ENCODE assay signal across 1 cellular context in the genomic region with DNA sequence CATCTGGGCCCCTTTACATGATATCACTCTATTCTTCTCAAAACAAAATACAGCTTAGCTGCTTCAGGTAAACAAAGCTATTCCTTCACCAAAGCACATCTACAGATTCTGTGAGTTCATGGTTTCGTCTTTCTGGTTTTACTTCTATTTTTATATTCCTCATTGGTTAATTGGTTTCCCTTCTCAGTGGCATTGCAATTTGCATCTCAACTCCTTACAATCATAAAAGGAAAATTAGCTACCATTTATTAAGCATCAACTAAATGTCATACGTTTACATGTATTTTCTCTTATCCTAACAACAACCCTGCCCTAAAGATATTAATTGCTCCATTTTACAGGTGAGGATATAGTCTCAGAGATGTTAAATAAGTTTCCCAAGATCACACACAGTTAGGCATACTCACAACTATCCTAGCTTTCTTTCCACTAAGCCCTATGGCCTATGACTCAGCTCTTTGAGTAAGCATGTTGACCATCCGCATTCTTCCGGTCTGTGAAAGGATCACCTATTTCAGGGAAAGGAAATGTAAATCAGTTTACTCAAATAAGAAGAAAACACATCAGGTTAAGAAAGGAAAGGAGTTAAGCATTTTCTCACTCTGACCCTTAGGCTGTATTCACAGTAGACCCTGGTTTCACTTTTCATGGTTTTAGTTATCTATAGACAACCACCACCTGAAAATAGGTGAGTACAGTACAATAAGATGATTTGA.
TF ChIP-seq lines count a peak whose summit lies in the region.

No MANE protein-coding gene starts in this region.

TF ChIP-seq in HepG2, 621 proteins besides CTCF, POLR2A, EP300 and RAD21 (continued from another document and continues in another):
- TF ChIP-seq, protein P1, sequence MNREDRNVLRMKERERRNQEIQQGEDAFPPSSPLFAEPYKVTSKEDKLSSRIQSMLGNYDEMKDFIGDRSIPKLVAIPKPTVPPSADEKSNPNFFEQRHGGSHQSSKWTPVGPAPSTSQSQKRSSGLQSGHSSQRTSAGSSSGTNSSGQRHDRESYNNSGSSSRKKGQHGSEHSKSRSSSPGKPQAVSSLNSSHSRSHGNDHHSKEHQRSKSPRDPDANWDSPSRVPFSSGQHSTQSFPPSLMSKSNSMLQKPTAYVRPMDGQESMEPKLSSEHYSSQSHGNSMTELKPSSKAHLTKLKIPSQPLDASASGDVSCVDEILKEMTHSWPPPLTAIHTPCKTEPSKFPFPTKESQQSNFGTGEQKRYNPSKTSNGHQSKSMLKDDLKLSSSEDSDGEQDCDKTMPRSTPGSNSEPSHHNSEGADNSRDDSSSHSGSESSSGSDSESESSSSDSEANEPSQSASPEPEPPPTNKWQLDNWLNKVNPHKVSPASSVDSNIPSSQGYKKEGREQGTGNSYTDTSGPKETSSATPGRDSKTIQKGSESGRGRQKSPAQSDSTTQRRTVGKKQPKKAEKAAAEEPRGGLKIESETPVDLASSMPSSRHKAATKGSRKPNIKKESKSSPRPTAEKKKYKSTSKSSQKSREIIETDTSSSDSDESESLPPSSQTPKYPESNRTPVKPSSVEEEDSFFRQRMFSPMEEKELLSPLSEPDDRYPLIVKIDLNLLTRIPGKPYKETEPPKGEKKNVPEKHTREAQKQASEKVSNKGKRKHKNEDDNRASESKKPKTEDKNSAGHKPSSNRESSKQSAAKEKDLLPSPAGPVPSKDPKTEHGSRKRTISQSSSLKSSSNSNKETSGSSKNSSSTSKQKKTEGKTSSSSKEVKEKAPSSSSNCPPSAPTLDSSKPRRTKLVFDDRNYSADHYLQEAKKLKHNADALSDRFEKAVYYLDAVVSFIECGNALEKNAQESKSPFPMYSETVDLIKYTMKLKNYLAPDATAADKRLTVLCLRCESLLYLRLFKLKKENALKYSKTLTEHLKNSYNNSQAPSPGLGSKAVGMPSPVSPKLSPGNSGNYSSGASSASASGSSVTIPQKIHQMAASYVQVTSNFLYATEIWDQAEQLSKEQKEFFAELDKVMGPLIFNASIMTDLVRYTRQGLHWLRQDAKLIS (CRISPR knock-in tag; IDR thresholded peaks at IDR 0.05): no peak
- TF ChIP-seq ZFP90 (CRISPR knock-in tag; IDR thresholded peaks at IDR 0.05; ENCODE audit: borderline replicate concordance): no peak
- TF ChIP-seq ZNF225 (CRISPR knock-in tag; IDR thresholded peaks at IDR 0.05): no peak
- TF ChIP-seq ZBTB1 (CRISPR knock-in tag; IDR thresholded peaks at IDR 0.05; ENCODE audit: borderline replicate concordance): no peak
- TF ChIP-seq, protein P2, sequence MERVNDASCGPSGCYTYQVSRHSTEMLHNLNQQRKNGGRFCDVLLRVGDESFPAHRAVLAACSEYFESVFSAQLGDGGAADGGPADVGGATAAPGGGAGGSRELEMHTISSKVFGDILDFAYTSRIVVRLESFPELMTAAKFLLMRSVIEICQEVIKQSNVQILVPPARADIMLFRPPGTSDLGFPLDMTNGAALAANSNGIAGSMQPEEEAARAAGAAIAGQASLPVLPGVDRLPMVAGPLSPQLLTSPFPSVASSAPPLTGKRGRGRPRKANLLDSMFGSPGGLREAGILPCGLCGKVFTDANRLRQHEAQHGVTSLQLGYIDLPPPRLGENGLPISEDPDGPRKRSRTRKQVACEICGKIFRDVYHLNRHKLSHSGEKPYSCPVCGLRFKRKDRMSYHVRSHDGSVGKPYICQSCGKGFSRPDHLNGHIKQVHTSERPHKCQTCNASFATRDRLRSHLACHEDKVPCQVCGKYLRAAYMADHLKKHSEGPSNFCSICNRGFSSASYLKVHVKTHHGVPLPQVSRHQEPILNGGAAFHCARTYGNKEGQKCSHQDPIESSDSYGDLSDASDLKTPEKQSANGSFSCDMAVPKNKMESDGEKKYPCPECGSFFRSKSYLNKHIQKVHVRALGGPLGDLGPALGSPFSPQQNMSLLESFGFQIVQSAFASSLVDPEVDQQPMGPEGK (CRISPR knock-in tag; IDR thresholded peaks at IDR 0.05): no peak
- TF ChIP-seq U2AF2 (IDR thresholded peaks at IDR 0.05; ENCODE audit: low read depth, low read length): no peak
- TF ChIP-seq NR2F1 (CRISPR knock-in tag; IDR thresholded peaks at IDR 0.05): peak in 1 of 2 experiments; percentile 12; a peak in 1 of 4 replicates
- no peak for TF ChIP-seq CENPX (CRISPR knock-in tag; IDR thresholded peaks at IDR 0.05)
- TF ChIP-seq ZSCAN12 (CRISPR knock-in tag; IDR thresholded peaks at IDR 0.05): no peak
- no peak for TF ChIP-seq KDM5A (IDR thresholded peaks at IDR 0.05; ENCODE audit: borderline replicate concordance, low read length)
- TF ChIP-seq, protein P3, sequence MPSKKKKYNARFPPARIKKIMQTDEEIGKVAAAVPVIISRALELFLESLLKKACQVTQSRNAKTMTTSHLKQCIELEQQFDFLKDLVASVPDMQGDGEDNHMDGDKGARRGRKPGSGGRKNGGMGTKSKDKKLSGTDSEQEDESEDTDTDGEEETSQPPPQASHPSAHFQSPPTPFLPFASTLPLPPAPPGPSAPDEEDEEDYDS (CRISPR knock-in tag; IDR thresholded peaks at IDR 0.05): 0 out of 2 replicates have a peak, but pooled peaks have one; percentile 13
- TF ChIP-seq GTF3A (CRISPR knock-in tag; conservative IDR thresholded peaks at IDR 0.05): no peak
- TF ChIP-seq NFE2L2 (IDR thresholded peaks at IDR 0.05; ENCODE audit: low read length): peak; percentile 93
- no peak for TF ChIP-seq KDM5B (CRISPR knock-in tag; IDR thresholded peaks at IDR 0.05; ENCODE audit: borderline replicate concordance)
- no peak for TF ChIP-seq ZFAT (CRISPR knock-in tag; conservative IDR thresholded peaks at IDR 0.05)
- TF ChIP-seq ZNF605 (CRISPR knock-in tag; IDR thresholded peaks at IDR 0.05): no peak
- no peak for TF ChIP-seq ZNF577 (CRISPR knock-in tag; IDR thresholded peaks at IDR 0.05; ENCODE audit: borderline replicate concordance, low read depth)
- no peak for TF ChIP-seq JUN (CRISPR knock-in tag; IDR thresholded peaks at IDR 0.05)
- no peak for TF ChIP-seq JUNB (CRISPR knock-in tag; IDR thresholded peaks at IDR 0.05; ENCODE audit: borderline replicate concordance)
- TF ChIP-seq ZNF235 (CRISPR knock-in tag; IDR thresholded peaks at IDR 0.05; ENCODE audit: borderline replicate concordance): no peak
- TF ChIP-seq NFIB (CRISPR knock-in tag; IDR thresholded peaks at IDR 0.05; ENCODE audit: borderline replicate concordance): no peak
- TF ChIP-seq ZNF343 (CRISPR knock-in tag; IDR thresholded peaks at IDR 0.05): no peak
- TF ChIP-seq, protein P4, sequence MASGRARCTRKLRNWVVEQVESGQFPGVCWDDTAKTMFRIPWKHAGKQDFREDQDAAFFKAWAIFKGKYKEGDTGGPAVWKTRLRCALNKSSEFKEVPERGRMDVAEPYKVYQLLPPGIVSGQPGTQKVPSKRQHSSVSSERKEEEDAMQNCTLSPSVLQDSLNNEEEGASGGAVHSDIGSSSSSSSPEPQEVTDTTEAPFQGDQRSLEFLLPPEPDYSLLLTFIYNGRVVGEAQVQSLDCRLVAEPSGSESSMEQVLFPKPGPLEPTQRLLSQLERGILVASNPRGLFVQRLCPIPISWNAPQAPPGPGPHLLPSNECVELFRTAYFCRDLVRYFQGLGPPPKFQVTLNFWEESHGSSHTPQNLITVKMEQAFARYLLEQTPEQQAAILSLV (CRISPR knock-in tag; IDR thresholded peaks at IDR 0.05; ENCODE audit: borderline replicate concordance): no peak
- no peak for TF ChIP-seq NFYB (CRISPR knock-in tag; IDR thresholded peaks at IDR 0.05)
- no peak for TF ChIP-seq CREM (IDR thresholded peaks at IDR 0.05)
- TF ChIP-seq CREM (CRISPR knock-in tag; IDR thresholded peaks at IDR 0.05): no peak
- TF ChIP-seq ELF1 (CRISPR knock-in tag; IDR thresholded peaks at IDR 0.05): peak; percentile 62; the same call in 1 of the 2 replicates
- TF ChIP-seq, protein P5, sequence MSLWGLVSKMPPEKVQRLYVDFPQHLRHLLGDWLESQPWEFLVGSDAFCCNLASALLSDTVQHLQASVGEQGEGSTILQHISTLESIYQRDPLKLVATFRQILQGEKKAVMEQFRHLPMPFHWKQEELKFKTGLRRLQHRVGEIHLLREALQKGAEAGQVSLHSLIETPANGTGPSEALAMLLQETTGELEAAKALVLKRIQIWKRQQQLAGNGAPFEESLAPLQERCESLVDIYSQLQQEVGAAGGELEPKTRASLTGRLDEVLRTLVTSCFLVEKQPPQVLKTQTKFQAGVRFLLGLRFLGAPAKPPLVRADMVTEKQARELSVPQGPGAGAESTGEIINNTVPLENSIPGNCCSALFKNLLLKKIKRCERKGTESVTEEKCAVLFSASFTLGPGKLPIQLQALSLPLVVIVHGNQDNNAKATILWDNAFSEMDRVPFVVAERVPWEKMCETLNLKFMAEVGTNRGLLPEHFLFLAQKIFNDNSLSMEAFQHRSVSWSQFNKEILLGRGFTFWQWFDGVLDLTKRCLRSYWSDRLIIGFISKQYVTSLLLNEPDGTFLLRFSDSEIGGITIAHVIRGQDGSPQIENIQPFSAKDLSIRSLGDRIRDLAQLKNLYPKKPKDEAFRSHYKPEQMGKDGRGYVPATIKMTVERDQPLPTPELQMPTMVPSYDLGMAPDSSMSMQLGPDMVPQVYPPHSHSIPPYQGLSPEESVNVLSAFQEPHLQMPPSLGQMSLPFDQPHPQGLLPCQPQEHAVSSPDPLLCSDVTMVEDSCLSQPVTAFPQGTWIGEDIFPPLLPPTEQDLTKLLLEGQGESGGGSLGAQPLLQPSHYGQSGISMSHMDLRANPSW (CRISPR knock-in tag; IDR thresholded peaks at IDR 0.05; ENCODE audit: borderline replicate concordance): no peak
- no peak for TF ChIP-seq MYC (CRISPR knock-in tag; IDR thresholded peaks at IDR 0.05; ENCODE audit: borderline replicate concordance)
- TF ChIP-seq SPEN (CRISPR knock-in tag; IDR thresholded peaks at IDR 0.05; ENCODE audit: low read depth): no peak
- no peak for TF ChIP-seq ZNF224 (CRISPR knock-in tag; IDR thresholded peaks at IDR 0.05)
- TF ChIP-seq RFX3 (CRISPR knock-in tag; IDR thresholded peaks at IDR 0.05): no peak
- no peak for TF ChIP-seq ZNF672 (CRISPR knock-in tag; IDR thresholded peaks at IDR 0.05)
- TF ChIP-seq, protein P6, sequence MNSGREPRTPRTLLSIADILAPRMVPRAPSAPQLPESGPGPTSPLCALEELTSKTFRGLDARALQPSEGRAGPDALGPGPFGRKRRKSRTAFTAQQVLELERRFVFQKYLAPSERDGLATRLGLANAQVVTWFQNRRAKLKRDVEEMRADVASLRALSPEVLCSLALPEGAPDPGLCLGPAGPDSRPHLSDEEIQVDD (CRISPR knock-in tag; IDR thresholded peaks at IDR 0.05; ENCODE audit: borderline replicate concordance): no peak
- TF ChIP-seq HMGA1 (CRISPR knock-in tag; conservative IDR thresholded peaks at IDR 0.05): no peak
- TF ChIP-seq KMT2B (CRISPR knock-in tag; IDR thresholded peaks at IDR 0.05): no peak
- no peak for TF ChIP-seq HNRNPK (IDR thresholded peaks at IDR 0.05; ENCODE audit: low read depth, low read length, poor library complexity, severe bottlenecking)
- TF ChIP-seq KDM2A (CRISPR knock-in tag; IDR thresholded peaks at IDR 0.05; ENCODE audit: borderline replicate concordance, low read depth): no peak
- no peak for TF ChIP-seq TCF12 (IDR thresholded peaks at IDR 0.05)
- no peak for TF ChIP-seq TCF12 (CRISPR knock-in tag; IDR thresholded peaks at IDR 0.05)
- TF ChIP-seq RNF2 (conservative IDR thresholded peaks at IDR 0.05; ENCODE audit: low read depth): no peak
- TF ChIP-seq, protein P7, sequence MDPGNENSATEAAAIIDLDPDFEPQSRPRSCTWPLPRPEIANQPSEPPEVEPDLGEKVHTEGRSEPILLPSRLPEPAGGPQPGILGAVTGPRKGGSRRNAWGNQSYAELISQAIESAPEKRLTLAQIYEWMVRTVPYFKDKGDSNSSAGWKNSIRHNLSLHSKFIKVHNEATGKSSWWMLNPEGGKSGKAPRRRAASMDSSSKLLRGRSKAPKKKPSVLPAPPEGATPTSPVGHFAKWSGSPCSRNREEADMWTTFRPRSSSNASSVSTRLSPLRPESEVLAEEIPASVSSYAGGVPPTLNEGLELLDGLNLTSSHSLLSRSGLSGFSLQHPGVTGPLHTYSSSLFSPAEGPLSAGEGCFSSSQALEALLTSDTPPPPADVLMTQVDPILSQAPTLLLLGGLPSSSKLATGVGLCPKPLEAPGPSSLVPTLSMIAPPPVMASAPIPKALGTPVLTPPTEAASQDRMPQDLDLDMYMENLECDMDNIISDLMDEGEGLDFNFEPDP (CRISPR knock-in tag; conservative IDR thresholded peaks at IDR 0.05): no peak
- TF ChIP-seq SCMH1 (CRISPR knock-in tag; IDR thresholded peaks at IDR 0.05; ENCODE audit: borderline replicate concordance): no peak
- TF ChIP-seq ZNF430 (CRISPR knock-in tag; IDR thresholded peaks at IDR 0.05): no peak
- no peak for TF ChIP-seq PRPF4 (IDR thresholded peaks at IDR 0.05; ENCODE audit: low read depth, low read length, poor library complexity, severe bottlenecking)
- TF ChIP-seq SMAD1 (CRISPR knock-in tag; IDR thresholded peaks at IDR 0.05; ENCODE audit: borderline replicate concordance, low read depth): no peak
- peak; percentile 62 to 70 for TF ChIP-seq MAFK (conservative IDR thresholded peaks at IDR 0.05 in 1 of 2, IDR thresholded peaks at IDR 0.05 in 1 of 2; ENCODE audit: low read length in 2 of 2)
- TF ChIP-seq SAP130 (CRISPR knock-in tag; IDR thresholded peaks at IDR 0.05; ENCODE audit: low read depth): peak; percentile 27; the same call in 1 of the 2 replicates
- no peak for TF ChIP-seq ZNF724P (CRISPR knock-in tag; IDR thresholded peaks at IDR 0.05; ENCODE audit: borderline replicate concordance)
- TF ChIP-seq FIP1L1 (IDR thresholded peaks at IDR 0.05; ENCODE audit: borderline replicate concordance, insufficient read depth, low read depth, low read length): no peak
- no peak for TF ChIP-seq NFRKB (IDR thresholded peaks at IDR 0.05)
- no peak for TF ChIP-seq ZMYM3 (CRISPR knock-in tag; IDR thresholded peaks at IDR 0.05)
- no peak for TF ChIP-seq ZNF678 (CRISPR knock-in tag; IDR thresholded peaks at IDR 0.05)
- TF ChIP-seq MED13 (CRISPR knock-in tag; IDR thresholded peaks at IDR 0.05): no peak
- TF ChIP-seq TCF7 (IDR thresholded peaks at IDR 0.05; ENCODE audit: low read depth): no peak
- TF ChIP-seq AGO1 (IDR thresholded peaks at IDR 0.05; ENCODE audit: low read depth, low read length, poor library complexity, severe bottlenecking): no peak
- TF ChIP-seq KDM1A (CRISPR knock-in tag; IDR thresholded peaks at IDR 0.05): no peak; the same call in 1 of the 2 replicates
